In genomic region chr12:32344047-32344446, GRCh38 we compare ENCODE assay signal across 22 cellular contexts. TPM values are rescaled to one million over a fixed set of nuclear protein-coding genes. Genes with fewer than 3 reads are reported as not detected.
A peak's percentile ranks its signal among the peaks of the same experiment; 100 is the strongest.
DNase-seq lines count a peak whose midpoint lies in the region; ATAC-seq and TF ChIP-seq lines count a peak whose summit lies in the region.
"Had no signal": no experiment of that assay in that cellular context is flagged by ENCODE, and none has a peak within 500 bp of the region (broad histone marks: within the 10 kb centered on the region; RNA-seq: fewer than 3 reads in every experiment).

No MANE protein-coding gene starts in this region.

- 88% methylated on average over 7 of the region's 7 CpGs for WGBS in suprapubic skin

- no peak overlapping the region for H3K4me3 ChIP-seq in suprapubic skin
- H3K4me3 ChIP-seq: body of pancreas, heart right ventricle, left ventricle myocardium inferior, MG63, PC-9, skin epidermis had no signal

- no peak overlapping the region for H3K27ac ChIP-seq in VCaP
- no peak overlapping the region for H3K27ac ChIP-seq in suprapubic skin
- H3K27ac ChIP-seq: body of pancreas, heart right ventricle, left ventricle myocardium inferior, skin epidermis had no signal

- H3K9me3 ChIP-seq in suprapubic skin = no peaks in the 10 kb centered on the region
- H3K9me3 ChIP-seq: body of pancreas, heart right ventricle, left ventricle myocardium inferior, MG63 had no signal

- ATAC-seq in left colon = peak; percentile 41
- ATAC-seq: body of pancreas; heart right ventricle; naive thymus-derived CD8-positive, alpha-beta T cell had no signal

- TF ChIP-seq POLR2A in suprapubic skin (IDR thresholded peaks at IDR 0.05) = no peak

- no peaks in the 10 kb centered on the region for H3K27me3 ChIP-seq in suprapubic skin
- H3K27me3 ChIP-seq: body of pancreas, heart right ventricle, MG63 had no signal

- H3K36me3 ChIP-seq in suprapubic skin = no peaks in the 10 kb centered on the region
- H3K36me3 ChIP-seq: left ventricle myocardium inferior had no signal

- H3K4me1 ChIP-seq in suprapubic skin = no peaks in the 10 kb centered on the region
- H3K4me1 ChIP-seq: body of pancreas, heart right ventricle, left ventricle myocardium inferior had no signal

- in situ Hi-C loops in G401 (cut with HindIII; ENCODE audit: low sequenced_read_pairs) = no loop called here

- intact Hi-C loops in left colon (cut with DNase I, micrococcal nuclease) = no loop called here

- TF ChIP-seq EP300 in suprapubic skin (IDR thresholded peaks at IDR 0.05) = no peak

- DNase-seq in DMS53 (lab: John Stamatoyannopoulos, UW) (peak; percentile 51), DMS53 treated with DMSO at 0.1 percent for 48 hours (lab: John Stamatoyannopoulos, UW; ENCODE audit: unreplicated experiment) (no peak), NCI-H146 (lab: John Stamatoyannopoulos, UW) (peak; percentile 19), left colon (no peak), suprapubic skin (ENCODE audit: low spot score in 2 of 2) (no peak), G401 (ENCODE audit: low spot score) (no peak), NCI-H1930 (lab: John Stamatoyannopoulos, UW) (no peak)
- DNase-seq: 8988T; activated CD4-positive, alpha-beta T cell treated with anti-CD3 and anti-CD28 coated beads for 4 hours; activated CD8-positive, alpha-beta memory T cell treated with anti-CD3 and anti-CD28 coated beads for 24 hours; activated naive CD4-positive, alpha-beta T cell; activated T-cell treated with anti-CD3 and anti-CD28 coated beads, Interleukin-2, amount 50 U/mL, for 24 hours; body of pancreas; heart right ventricle; left ventricle myocardium inferior; MG63; naive thymus-derived CD8-positive, alpha-beta T cell; NCI-H2171; stimulated activated CD4-positive, alpha-beta T cell treated with anti-CD3 and anti-CD28 coated beads, Interleukin-2, amount 100 ng/mL, for 24 hours had no signal

- TF ChIP-seq CTCF in VCaP (conservative IDR thresholded peaks at IDR 0.05) = peak; percentile 41
- no peak for TF ChIP-seq CTCF in suprapubic skin (IDR thresholded peaks at IDR 0.05)

RNA-seq across cellular contexts. Expression of gene FGD4, which starts 55.3 kb away (rescaled TPM):
- total RNA-seq in left colon (10 to 100 TPM; 54.6 to 84.0 TPM), suprapubic skin (10 to 100 TPM; 42.6 to 69.4 (median 47.3) TPM)
- total RNA-seq in G401 (2014; rRNA removed; shearing (Covaris generic)) = 0.61 and 1.9 TPM in 2 replicates

Comparison
In these comparisons a context has a peak if more than half of its experiments do, and no peak if none do; other contexts are left out.
1. DNase-seq: peak in DMS53 (single experiment) and NCI-H146 (single experiment); none in DMS53 treated with DMSO at 0.1 percent for 48 hours (single experiment), left colon (0 of 2), suprapubic skin (0 of 2), G401 (single experiment) and NCI-H1930 (0 of 2).
2. RNA of gene FGD4, which starts 55.3 kb away (total RNA-seq): 54.6 to 84.0 TPM in left colon and 42.6 to 69.4 TPM in suprapubic skin; 0.61 to 1.9 TPM in G401; every median in the first group is over 10 times any median in the second.